Comparison of ENCODE assay signal across 9 cellular contexts in the genomic region with DNA sequence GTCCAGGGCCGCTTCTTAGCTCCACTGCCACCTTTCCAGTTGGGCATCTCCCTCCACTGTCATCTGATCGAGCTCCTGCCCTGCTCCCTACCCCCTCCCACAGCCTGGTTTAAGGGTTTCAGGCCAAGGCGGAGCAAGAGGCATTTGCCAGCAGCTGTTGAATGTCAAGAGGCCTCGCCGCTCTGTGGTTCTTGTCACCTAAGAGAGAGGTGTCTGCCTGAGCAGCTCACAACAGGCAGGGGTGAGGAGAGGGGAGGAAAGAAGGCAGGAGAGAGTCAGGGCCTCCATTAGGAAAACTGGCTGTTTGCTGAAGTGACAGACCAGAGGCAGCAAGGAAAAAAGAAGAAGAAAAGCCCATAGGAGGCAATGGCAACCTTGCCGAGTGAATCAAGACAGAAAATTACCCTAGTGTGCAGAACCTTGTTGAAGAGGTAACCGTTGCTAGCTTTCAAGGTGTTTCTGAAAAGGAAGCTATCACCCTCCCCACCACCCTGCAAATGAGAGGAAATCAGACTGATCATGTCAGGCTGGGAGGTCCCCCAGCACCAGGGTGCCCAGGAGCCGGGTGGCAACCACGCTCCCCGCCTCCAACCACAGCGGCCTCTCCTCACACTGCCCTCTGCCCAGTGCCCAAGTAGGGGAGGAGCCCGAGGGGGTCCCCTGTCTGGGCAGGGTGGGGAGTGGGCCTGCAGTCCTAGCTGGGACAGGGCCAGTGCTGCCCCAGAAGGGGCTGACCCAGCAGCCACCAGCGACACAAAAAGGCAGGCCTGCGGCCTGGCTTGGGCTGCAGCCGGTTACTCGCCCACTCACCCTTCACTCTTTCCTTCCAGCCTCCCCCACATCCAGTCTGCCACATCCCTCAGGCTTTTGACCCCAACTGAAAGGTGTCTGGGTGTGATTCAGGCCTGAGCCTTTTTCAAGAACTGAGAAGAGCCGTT. TPM values are rescaled to one million over a fixed set of nuclear protein-coding genes. Genes with fewer than 3 reads are reported as not detected.
A peak's percentile ranks its signal among the peaks of the same experiment; 100 is the strongest.
DNase-seq lines count a peak whose midpoint lies in the region; ATAC-seq and TF ChIP-seq lines count a peak whose summit lies in the region.
"Had no signal": no experiment of that assay in that cellular context is flagged by ENCODE, and none has a peak within 500 bp of the region (broad histone marks: within the 10 kb centered on the region; RNA-seq: fewer than 3 reads in every experiment).

No MANE protein-coding gene starts in this region.

- H3K27me3 ChIP-seq in transverse colon, result peaks cover 95% of the 10 kb centered on the region
- H3K27me3 ChIP-seq in colonic mucosa, result peaks cover 29% of the 10 kb centered on the region

- intact Hi-C loops in transverse colon (cut with DNase I; ENCODE audit: low total_unique reads), result no loop called here
- intact Hi-C loops in colonic mucosa (cut with DNase I), result no loop called here
- intact Hi-C loops in cardiac septum (cut with DNase I), result no loop called here

- H3K36me3 ChIP-seq in transverse colon, result no peaks in the 10 kb centered on the region
- H3K36me3 ChIP-seq in colonic mucosa, result no peaks in the 10 kb centered on the region

- TF ChIP-seq POLR2A in transverse colon (IDR thresholded peaks at IDR 0.05), result no peak

- no peak for ATAC-seq in GM21367 (IDR thresholded peaks at IDR 0.05; ENCODE audit: unreplicated experiment)
- ATAC-seq: A549 had no signal

- TF ChIP-seq CTCF in transverse colon (IDR thresholded peaks at IDR 0.05) (no peak), colonic mucosa (IDR thresholded peaks at IDR 0.05) (no peak)

- in situ Hi-C loops in transverse colon (cut with MboI; ENCODE audit: low pct_ligation_motif_present in 1 of 4, low pct_unique_long_range_greater_than_20kb in 1 of 4, low sequenced_read_pairs in 3 of 4), result no loop called here

- WGBS in transverse colon (ENCODE audit: low coverage in 1 of 2), 2 donors, result 73% methylated on average over 15 of the region's 17 CpGs; no CpG with 5 or more reads in 1 of the 2 donors

- H3K9ac ChIP-seq in colonic mucosa (ENCODE audit: low read depth in 2 of 2, low read length in 2 of 2), result peak overlapping the region in 1 of 2 donors; percentile 18

- no peak for TF ChIP-seq EP300 in transverse colon (IDR thresholded peaks at IDR 0.05; ENCODE audit: low read depth)

- H3K4me1 ChIP-seq in transverse colon (peaks cover 0 to 3% (median 0%) of the 10 kb centered on the region in 4 donors), colonic mucosa (no peaks in the 10 kb centered on the region)

- H3K4me3 ChIP-seq in transverse colon, result no peak overlapping the region
- H3K4me3 ChIP-seq in colonic mucosa, result no peak overlapping the region
- H3K4me3 ChIP-seq: A549 had no signal

- H3K27ac ChIP-seq in transverse colon, result peak overlapping the region in 3 of 4 donors; percentile 30 to 52 (median 42)
- no peak overlapping the region for H3K27ac ChIP-seq in colonic mucosa
- H3K27ac ChIP-seq: A549 had no signal

- peak; percentile 72 for DNase-seq in activated CD4-positive, alpha-beta T cell treated with anti-CD3 and anti-CD28 coated beads for 48 hours
- DNase-seq in activated CD4-positive, alpha-beta T cell treated with anti-CD3 and anti-CD28 coated beads, Interleukin-2, amount 50 U/mL, for 4 hours, result no peak
- peak; percentile 82 for DNase-seq in activated CD8-positive, alpha-beta memory T cell treated with anti-CD3 and anti-CD28 coated beads for 24 hours
- DNase-seq in islet precursor cell (peak; percentile 81), transverse colon (no peak), colonic mucosa (no peak), cardiac septum (ENCODE audit: low spot score) (no peak)

- H3K9me3 ChIP-seq in transverse colon, result no peaks in the 10 kb centered on the region
- H3K9me3 ChIP-seq in colonic mucosa, result no peaks in the 10 kb centered on the region
- H3K9me3 ChIP-seq: A549 had no signal

RNA-seq across cellular contexts. Expression of gene GATA3, which starts 7.1 kb away (rescaled TPM):
- total RNA-seq in transverse colon, result under 1 TPM in 1 of 4 donors, not detected in 3; 0.48 TPM
- under 1 TPM; 0.48 to 0.54 TPM for total RNA-seq in colonic mucosa
- total RNA-seq in cardiac septum, result 1.2 TPM

Comparison
In these comparisons a context has a peak if more than half of its experiments do, and no peak if none do; other contexts are left out.
1. DNase-seq: peak in activated CD4-positive, alpha-beta T cell treated with anti-CD3 and anti-CD28 coated beads for 48 hours (single experiment), activated CD8-positive, alpha-beta memory T cell treated with anti-CD3 and anti-CD28 coated beads for 24 hours (single experiment) and islet precursor cell (single experiment); none in activated CD4-positive, alpha-beta T cell treated with anti-CD3 and anti-CD28 coated beads, Interleukin-2, amount 50 U/mL, for 4 hours (0 of 2), transverse colon (single experiment), colonic mucosa (single experiment) and cardiac septum (single experiment).